ENCODE assay signal across 24 cellular contexts in the genomic region with DNA sequence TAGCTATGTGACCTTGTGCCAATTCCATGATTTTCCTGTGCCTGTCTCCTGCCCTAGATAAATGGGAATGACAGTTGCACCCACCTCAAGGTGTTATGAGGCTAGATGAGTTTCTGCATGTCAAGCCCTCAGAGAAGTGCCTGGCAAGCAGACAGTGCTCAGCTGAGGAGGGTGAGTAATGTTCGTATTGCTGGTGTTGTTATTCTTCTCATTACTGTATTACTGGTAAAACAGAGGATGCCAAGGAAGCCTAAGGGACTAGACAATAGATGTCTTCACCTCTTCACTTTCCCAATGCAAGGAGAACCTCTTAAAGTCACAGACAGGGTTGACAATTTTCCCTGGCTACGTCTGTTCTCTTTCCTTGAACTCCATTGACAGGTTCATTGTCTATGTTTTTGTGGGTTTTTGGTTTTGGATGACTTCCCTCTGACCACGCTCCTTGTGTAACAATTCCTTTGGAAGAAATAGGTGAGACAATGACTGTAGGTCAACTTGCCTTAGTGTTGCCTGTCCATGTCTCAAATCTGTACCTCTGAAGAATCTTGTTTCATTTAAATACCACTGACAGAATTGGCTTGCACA. TPM values are rescaled to one million over a fixed set of nuclear protein-coding genes. Genes with fewer than 3 reads are reported as not detected.
"Had no signal": no experiment of that assay in that cellular context is flagged by ENCODE, and none has a peak within 500 bp of the region (broad histone marks: within the 10 kb centered on the region; RNA-seq: fewer than 3 reads in every experiment).

No MANE protein-coding gene starts in this region.

- H3K36me3 ChIP-seq: esophagus muscularis mucosa, gastroesophageal sphincter, suprapubic skin had no signal

- ATAC-seq: activated CD8-positive, alpha-beta T cell treated with anti-CD3 and anti-CD28 coated beads, Interleukin-2, amount 10 ng/mL, durations not matched to agents 7 days and 5 days; gastroesophageal sphincter; left ventricle myocardium superior; natural killer cell treated with Interleukin-12 subunit alpha and Interleukin-12 subunit beta and Interleukin-15 and Interleukin-18, amount 100 ng/mL, for 72 hours; right cardiac atrium had no signal

- H3K4me3 Mint-ChIP-seq: activated CD4-positive, alpha-beta T cell treated with anti-CD3 and anti-CD28 coated beads, Interleukin-2, amount 10 ng/mL, durations not matched to agents 24 days and 14 days; activated CD8-positive, alpha-beta T cell treated with anti-CD3 and anti-CD28 coated beads, Interleukin-2, amount 10 ng/mL, durations not matched to agents 7 days and 5 days; activated naive CD8-positive, alpha-beta T cell; natural killer cell treated with Interleukin-12 subunit alpha and Interleukin-12 subunit beta and Interleukin-15 and Interleukin-18, amount 100 ng/mL, for 72 hours; stimulated activated naive CD8-positive, alpha-beta T cell treated with anti-CD3 and anti-CD28 coated beads, Interleukin-15, Interleukin-2, amounts not matched to agents 100 ng/mL and 50 ng/mL, for 24 hours had no signal

- H3K9me3 Mint-ChIP-seq: natural killer cell treated with Interleukin-12 subunit alpha and Interleukin-12 subunit beta and Interleukin-15 and Interleukin-18, amount 100 ng/mL, for 72 hours; stimulated activated naive CD8-positive, alpha-beta T cell treated with anti-CD3 and anti-CD28 coated beads, Interleukin-15, Interleukin-2, amounts not matched to agents 100 ng/mL and 50 ng/mL, for 24 hours had no signal

- DNase-seq: activated CD4-positive, alpha-beta T cell treated with anti-CD3 and anti-CD28 coated beads, Interleukin-2, amount 10 ng/mL, durations not matched to agents 24 days and 14 days; activated CD4-positive, CD25-positive, alpha-beta regulatory T cell; activated CD8-positive, alpha-beta memory T cell treated with anti-CD3 and anti-CD28 coated beads, Interleukin-2, amount 50 U/mL, for 4 hours; activated CD8-positive, alpha-beta T cell treated with anti-CD3 and anti-CD28 coated beads, Interleukin-2, amount 10 ng/mL, durations not matched to agents 7 days and 5 days; activated gamma-delta T cell treated with Interleukin-2 at 50 U/mL for 16 hours; activated T-cell treated with anti-CD3 and anti-CD28 coated beads, Interleukin-2, amount 50 U/mL, for 48 hours; amygdala; kidney; left ventricle myocardium superior; mesendoderm; nucleus accumbens; small intestine; stimulated activated CD4-positive, alpha-beta T cell treated with anti-CD3 and anti-CD28 coated beads, Interleukin-4, amount 100 ng/mL, for 4 hours; stimulated activated CD8-positive, alpha-beta memory T cell treated with anti-CD3 and anti-CD28 coated beads, Interleukin-4, amount 100 ng/mL, for 48 hours; trophoblast cell had no signal

- H3K9me3 ChIP-seq: esophagus muscularis mucosa, gastroesophageal sphincter, suprapubic skin had no signal

- H3K4me3 ChIP-seq: esophagus muscularis mucosa, gastroesophageal sphincter, SK-N-MC, suprapubic skin had no signal

- H3K4me1 ChIP-seq: suprapubic skin had no signal

- H3K27me3 Mint-ChIP-seq: activated CD4-positive, alpha-beta T cell treated with anti-CD3 and anti-CD28 coated beads, Interleukin-2, amount 10 ng/mL, durations not matched to agents 24 days and 14 days; activated naive CD8-positive, alpha-beta T cell; natural killer cell treated with Interleukin-12 subunit alpha and Interleukin-12 subunit beta and Interleukin-15 and Interleukin-18, amount 100 ng/mL, for 72 hours; stimulated activated naive CD8-positive, alpha-beta T cell treated with anti-CD3 and anti-CD28 coated beads, Interleukin-15, Interleukin-2, amounts not matched to agents 100 ng/mL and 50 ng/mL, for 24 hours had no signal

- H3K27ac Mint-ChIP-seq: activated CD4-positive, alpha-beta T cell treated with anti-CD3 and anti-CD28 coated beads, Interleukin-2, amount 10 ng/mL, durations not matched to agents 24 days and 14 days; activated CD8-positive, alpha-beta T cell treated with anti-CD3 and anti-CD28 coated beads, Interleukin-2, amount 10 ng/mL, durations not matched to agents 7 days and 5 days; activated naive CD8-positive, alpha-beta T cell; natural killer cell treated with Interleukin-12 subunit alpha and Interleukin-12 subunit beta and Interleukin-15 and Interleukin-18, amount 100 ng/mL, for 72 hours; stimulated activated naive CD8-positive, alpha-beta T cell treated with anti-CD3 and anti-CD28 coated beads, Interleukin-15, Interleukin-2, amounts not matched to agents 100 ng/mL and 50 ng/mL, for 24 hours had no signal

- H3K27me3 ChIP-seq: gastroesophageal sphincter, suprapubic skin had no signal

- H3K27ac ChIP-seq: esophagus muscularis mucosa, gastroesophageal sphincter, SK-N-MC, suprapubic skin had no signal

RNA-seq across cellular contexts. Expression of gene ETDC, which starts 19.2 kb away (rescaled TPM):
- total RNA-seq: activated CD4-positive, alpha-beta T cell treated with anti-CD3 and anti-CD28 coated beads, Interleukin-2, amount 10 ng/mL, durations not matched to agents 24 days and 14 days; activated CD8-positive, alpha-beta T cell treated with anti-CD3 and anti-CD28 coated beads, Interleukin-2, amount 10 ng/mL, durations not matched to agents 7 days and 5 days; esophagus muscularis mucosa; gastroesophageal sphincter; kidney; left ventricle myocardium superior; natural killer cell treated with Interleukin-12 subunit alpha and Interleukin-12 subunit beta and Interleukin-15 and Interleukin-18, amount 100 ng/mL, for 72 hours; posterior vena cava; right cardiac atrium; suprapubic skin had no signal
- polyA plus RNA-seq: right cardiac atrium, small intestine had no signal
